ENCODE assay signal across 3 cellular contexts in the genomic region with DNA sequence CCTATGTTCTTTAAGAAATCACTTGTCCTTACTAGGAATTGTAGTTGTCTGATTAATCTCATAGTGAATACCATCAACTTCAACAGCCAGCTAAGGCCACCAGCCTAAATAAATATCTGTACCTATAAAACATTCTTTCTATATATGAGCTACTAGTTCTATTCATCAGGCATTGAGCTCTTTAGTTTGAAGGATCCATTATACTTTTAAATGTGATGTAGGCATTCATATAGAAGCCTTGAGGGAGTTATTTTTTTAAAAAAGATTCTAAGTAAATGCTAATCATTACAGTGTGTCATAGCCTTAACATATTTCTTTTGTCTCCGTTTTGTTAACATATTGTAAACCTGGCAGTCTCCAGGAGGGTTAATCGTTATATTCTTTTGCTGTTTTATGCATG.
"Had no signal": no experiment of that assay in that cellular context is flagged by ENCODE, and none has a peak within 500 bp of the region (broad histone marks: within the 10 kb centered on the region; RNA-seq: fewer than 3 reads in every experiment).

No MANE protein-coding gene starts in this region.

- H3K4me3 ChIP-seq: GM12878 had no signal

- DNase-seq: GDM1, GF-D8 had no signal

- ATAC-seq: GM12878 had no signal
